17 cellular contexts compared by ENCODE assay signal in genomic region chr4:185672618-185673017, GRCh38.
DNase-seq lines count a peak whose midpoint lies in the region; ATAC-seq, FAIRE-seq and TF ChIP-seq lines count a peak whose summit lies in the region.
"Had no signal": no experiment of that assay in that cellular context is flagged by ENCODE, and none has a peak within 500 bp of the region (broad histone marks: within the 10 kb centered on the region; RNA-seq: fewer than 3 reads in every experiment).

No MANE protein-coding gene starts in this region.

- 43 to 53% (median 48%) methylated on average over 4 of the region's 4 CpGs for WGBS in heart left ventricle, 4 donors
- 39 to 40% methylated on average over 4 of the region's 4 CpGs for WGBS in aorta, 2 donors

- H3K9ac ChIP-seq in stomach smooth muscle (ENCODE audit: low read length in 2 of 2), result no peak overlapping the region
- H3K9ac ChIP-seq: KMS-11 had no signal

- H3K27me3 ChIP-seq in WERI-Rb-1 (ENCODE audit: insufficient read depth, low read depth, severe bottlenecking) (no peaks in the 10 kb centered on the region), heart left ventricle (no peaks in the 10 kb centered on the region), stomach smooth muscle (ENCODE audit: control insufficient read depth in 1 of 2, insufficient read depth in 2 of 2, low read length in 2 of 2) (no peaks in the 10 kb centered on the region), aorta (ENCODE audit: control insufficient read depth in 1 of 2, insufficient read depth in 2 of 2, low read length in 1 of 2) (no peaks in the 10 kb centered on the region)

- H3K36me3 ChIP-seq in WERI-Rb-1 (no peaks in the 10 kb centered on the region), heart left ventricle (peaks cover 0 to 52% (median 18%) of the 10 kb centered on the region in 9 donors), stomach smooth muscle (ENCODE audit: control insufficient read depth in 2 of 2, insufficient read depth in 2 of 2, low read length in 2 of 2) (no peaks in the 10 kb centered on the region), aorta (ENCODE audit: control insufficient read depth in 1 of 2, insufficient read depth in 2 of 2, low read length in 1 of 2) (peaks cover 0 to 11% of the 10 kb centered on the region in 2 donors)

- peaks cover 0 to 59% (median 24%) of the 10 kb centered on the region in 12 donors for H3K4me1 ChIP-seq in heart left ventricle
- H3K4me1 ChIP-seq in stomach smooth muscle (ENCODE audit: control insufficient read depth, insufficient read depth, low read length), result peaks cover 8% of the 10 kb centered on the region
- H3K4me1 ChIP-seq in aorta (ENCODE audit: control insufficient read depth in 1 of 2, insufficient read depth in 2 of 2, low read length in 2 of 2), result peaks cover 2 to 11% of the 10 kb centered on the region in 2 donors

- TF ChIP-seq CTCF in WERI-Rb-1 (IDR thresholded peaks at IDR 0.05; ENCODE audit: low read depth, low read length), result no peak
- no peak for TF ChIP-seq CTCF in heart left ventricle (IDR thresholded peaks at IDR 0.05)

- no peak overlapping the region for H3K4me3 ChIP-seq in WERI-Rb-1 (ENCODE audit: low read depth, low read length)
- no peak overlapping the region for H3K4me3 ChIP-seq in heart left ventricle
- H3K4me3 ChIP-seq in stomach smooth muscle (ENCODE audit: low read length in 2 of 2), result no peak overlapping the region
- no peak overlapping the region for H3K4me3 ChIP-seq in aorta (ENCODE audit: low read length in 2 of 2)

- ATAC-seq in heart left ventricle, result peak in 2 of 4 donors; percentile 34 to 50
- ATAC-seq in aorta (ENCODE audit: low FRiP score), result no peak
- no peak for ATAC-seq in HG02588 (IDR thresholded peaks at IDR 0.05; ENCODE audit: unreplicated experiment)

- peaks cover 2% of the 10 kb centered on the region for H3K9me3 ChIP-seq in WERI-Rb-1 (ENCODE audit: severe bottlenecking)
- no peaks in the 10 kb centered on the region for H3K9me3 ChIP-seq in heart left ventricle
- H3K9me3 ChIP-seq in stomach smooth muscle (ENCODE audit: control insufficient read depth in 2 of 2, low read length in 2 of 2), result no peaks in the 10 kb centered on the region
- no peaks in the 10 kb centered on the region for H3K9me3 ChIP-seq in aorta (ENCODE audit: control insufficient read depth, low read length)

- H3K27ac ChIP-seq in WERI-Rb-1 (peak overlapping the region; percentile 11; the same call in 1 of the 2 replicates), heart left ventricle (peak overlapping the region in 11 of 12 donors; percentile 1 to 71 (median 33)), stomach smooth muscle (ENCODE audit: low read length) (peak overlapping the region; percentile 46), aorta (ENCODE audit: low read depth in 1 of 2, low read length in 2 of 2) (no peak overlapping the region)
- H3K27ac ChIP-seq: HL-60, KMS-11 had no signal

- FAIRE-seq in endometrium (lab: Jason Lieb, UNC), result peak; percentile 88
- FAIRE-seq: H54 had no signal

- intact Hi-C loops in heart left ventricle (cut with DNase I) (loop anchor here in 1 of 10 donors (10.0 kb wide), 1 partner anchor 202 kb away; no protein-coding TSS in a partner anchor), aorta (cut with DNase I) (no loop called here)

- no peak for TF ChIP-seq POLR2A in heart left ventricle (IDR thresholded peaks at IDR 0.05)

- DNase-seq in WERI-Rb-1, result no peak
- DNase-seq in heart left ventricle, result no peak
- no peak for DNase-seq in stimulated activated CD4-positive, alpha-beta T cell treated with anti-CD3 and anti-CD28 coated beads, Interleukin-15, amount 100 ng/mL, for 24 hours
- DNase-seq in aorta, result no peak
- DNase-seq: ACHN, DMS79 treated with DMSO at 0.1 percent for 48 hours, NCI-H1417, NCI-H187, NCI-H2107, NCI-H510A, NCI-H774 had no signal

Comparison
In these comparisons a context has a peak if more than half of its experiments do, and no peak if none do; other contexts are left out.
1. H3K27ac ChIP-seq: peak in WERI-Rb-1 (single experiment), heart left ventricle (11 of 12) and stomach smooth muscle (single experiment); none in aorta (0 of 2).